1 cellular context compared by ENCODE assay signal in the genomic region with DNA sequence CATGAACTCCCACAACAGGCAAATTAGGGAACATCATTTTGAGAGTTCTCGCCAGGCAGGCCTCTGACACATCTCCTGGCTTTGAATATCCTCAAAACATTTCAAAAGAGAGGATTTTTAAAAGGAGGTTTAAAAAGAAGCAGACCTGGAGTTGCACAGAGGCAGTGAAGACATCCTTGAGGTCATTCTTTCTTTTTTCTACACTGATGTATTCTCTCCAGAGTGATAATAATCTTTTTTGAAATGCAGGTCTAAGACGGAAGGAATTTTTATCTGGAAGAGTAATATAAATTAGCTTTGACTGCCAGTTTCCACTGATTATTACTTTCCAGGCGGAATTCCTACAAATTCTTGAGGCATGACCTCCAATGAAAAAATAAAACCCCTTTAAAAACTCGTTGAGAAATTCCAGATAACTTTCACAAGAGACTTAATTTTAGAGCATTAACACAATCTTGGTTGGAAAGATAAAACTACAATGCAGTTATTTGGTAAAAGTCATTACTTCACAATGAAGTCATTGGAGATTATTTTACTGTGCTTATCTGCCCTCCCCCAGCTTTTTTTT.
TF ChIP-seq lines count a peak whose summit lies in the region.

No MANE protein-coding gene starts in this region.

TF ChIP-seq in IMR-90, 13 proteins besides CTCF, POLR2A, EP300 and RAD21 (continued from another document):
- TF ChIP-seq MAZ (IDR thresholded peaks at IDR 0.05; ENCODE audit: borderline replicate concordance, low read depth, low read length) (no peak), RFX5 (IDR thresholded peaks at IDR 0.05; ENCODE audit: low read depth, low read length) (no peak), RCOR1 (IDR thresholded peaks at IDR 0.05; ENCODE audit: insufficient replicate concordance, low read length) (no peak), BHLHE40 (IDR thresholded peaks at IDR 0.05; ENCODE audit: low read depth, low read length) (no peak), CHD1 (IDR thresholded peaks at IDR 0.05; ENCODE audit: low read depth, low read length) (no peak)
- TF ChIP-seq, protein P1, sequence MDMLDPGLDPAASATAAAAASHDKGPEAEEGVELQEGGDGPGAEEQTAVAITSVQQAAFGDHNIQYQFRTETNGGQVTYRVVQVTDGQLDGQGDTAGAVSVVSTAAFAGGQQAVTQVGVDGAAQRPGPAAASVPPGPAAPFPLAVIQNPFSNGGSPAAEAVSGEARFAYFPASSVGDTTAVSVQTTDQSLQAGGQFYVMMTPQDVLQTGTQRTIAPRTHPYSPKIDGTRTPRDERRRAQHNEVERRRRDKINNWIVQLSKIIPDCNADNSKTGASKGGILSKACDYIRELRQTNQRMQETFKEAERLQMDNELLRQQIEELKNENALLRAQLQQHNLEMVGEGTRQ (IDR thresholded peaks at IDR 0.05; ENCODE audit: low read depth, low read length): no peak
